Comparison of ENCODE assay signal across 22 cellular contexts in genomic region chr3:155369244-155369643, GRCh38.
"Had no signal": no experiment of that assay in that cellular context is flagged by ENCODE, and none has a peak within 500 bp of the region (broad histone marks: within the 10 kb centered on the region; RNA-seq: fewer than 3 reads in every experiment).

No MANE protein-coding gene starts in this region.

- FAIRE-seq: keratinocyte had no signal

- H3K9me3 ChIP-seq: colonic mucosa, esophagus squamous epithelium, psoas muscle, right lobe of liver, testis had no signal

- ATAC-seq: gastroesophageal sphincter; left colon; psoas muscle; right lobe of liver; stimulated activated naive B cell treated with anti-CD40 and anti-IgM and Interleukin-4, amounts not matched to agents 10 μg/mL and 1 μg/mL and 100 μg/mL, for 72 hours; stimulated activated naive CD8-positive, alpha-beta T cell treated with anti-CD3 and anti-CD28 coated beads, Interleukin-15, amount 100 ng/mL, for 72 hours had no signal

- H3K4me1 ChIP-seq: colonic mucosa, esophagus squamous epithelium, psoas muscle, spleen had no signal

- H3K36me3 ChIP-seq: colonic mucosa, esophagus squamous epithelium, gastroesophageal sphincter, right lobe of liver, spleen, tibial nerve had no signal

- H3K4me3 ChIP-seq: colonic mucosa, esophagus squamous epithelium, gastroesophageal sphincter, psoas muscle, right lobe of liver, spleen, testis, tibial nerve had no signal

- H3K27ac ChIP-seq: colonic mucosa, esophagus squamous epithelium, gastroesophageal sphincter, psoas muscle, right lobe of liver, spleen had no signal

- DNase-seq: colonic mucosa; dermis blood vessel endothelial cell; esophagus squamous epithelium; foreskin fibroblast; immature natural killer cell; left colon; mesendoderm; naive B cell; occipital lobe; psoas muscle; retina; right lobe of liver; spleen; stimulated activated CD4-positive, alpha-beta T cell treated with anti-CD3 and anti-CD28 coated beads, Interleukin-15, amount 100 ng/mL, for 24 hours; stimulated activated CD4-positive, alpha-beta T cell treated with anti-CD3 and anti-CD28 coated beads, Interleukin-1b, Interleukin-23, amount 100 ng/mL, for 48 hours; stimulated activated CD4-positive, alpha-beta T cell treated with anti-CD3 and anti-CD28 coated beads, Interleukin-4, amount 100 ng/mL, for 4 hours; stimulated activated naive B cell treated with anti-CD40 and anti-IgM and Interleukin-4, amounts not matched to agents 10 μg/mL and 1 μg/mL and 100 μg/mL, for 72 hours; stimulated activated naive CD8-positive, alpha-beta T cell treated with anti-CD3 and anti-CD28 coated beads, Interleukin-15, amount 100 ng/mL, for 72 hours; testis had no signal

- H3K27me3 ChIP-seq: colonic mucosa, esophagus squamous epithelium, gastroesophageal sphincter, right lobe of liver, spleen, testis, tibial nerve had no signal
